Comparison of ENCODE assay signal across 1 cellular context in the genomic region with DNA sequence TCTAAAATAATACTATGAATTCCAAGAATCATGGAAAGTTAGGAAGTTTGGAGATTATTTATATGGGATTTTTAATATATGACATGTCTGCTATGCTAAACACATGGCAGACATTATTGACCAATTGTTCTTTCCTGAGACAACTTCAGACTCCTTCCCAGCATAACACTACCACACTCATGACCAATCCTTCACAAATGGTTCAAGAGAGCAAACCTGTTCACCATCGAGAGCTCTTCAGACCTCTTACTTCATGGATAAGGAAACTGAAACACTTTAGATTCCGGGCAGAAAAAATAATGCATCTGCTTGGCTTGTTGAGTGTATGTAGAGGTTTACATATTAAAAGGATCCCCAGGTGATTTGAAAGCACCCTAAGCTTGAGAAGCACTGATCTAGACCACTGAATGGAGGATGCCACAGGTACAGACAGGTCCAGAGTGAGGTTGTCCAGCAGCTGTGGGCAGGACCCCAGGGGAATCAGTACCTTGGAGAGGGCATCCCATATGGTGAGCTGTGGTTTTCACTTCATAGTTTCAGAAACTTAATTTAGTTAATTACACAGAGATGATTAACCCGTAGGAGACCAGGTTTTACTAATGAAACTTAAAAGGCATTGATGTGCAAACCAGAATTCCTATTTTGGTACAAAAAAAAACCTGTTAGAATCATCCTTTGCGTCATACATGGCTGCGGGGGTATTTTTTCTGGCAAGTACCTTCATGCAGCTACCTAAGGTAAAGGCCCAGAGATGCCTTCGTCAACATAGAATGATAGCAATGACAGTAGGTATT.
TF ChIP-seq lines count a peak whose summit lies in the region.

No MANE protein-coding gene starts in this region.

TF ChIP-seq in GM12878, 131 proteins besides CTCF, POLR2A, EP300 and RAD21 (continued from another document and continues in another):
- no peak for TF ChIP-seq E4F1 (IDR thresholded peaks at IDR 0.05; ENCODE audit: borderline replicate concordance, partially characterized antibody)
- TF ChIP-seq NFYA (IDR thresholded peaks at IDR 0.05; ENCODE audit: borderline replicate concordance, low read depth, low read length) = no peak
- TF ChIP-seq ESRRA (IDR thresholded peaks at IDR 0.05; ENCODE audit: low read length) = no peak
- peak; percentile 19; the same call in 1 of the 2 replicates for TF ChIP-seq ZNF207 (IDR thresholded peaks at IDR 0.05; ENCODE audit: borderline replicate concordance)
- no peak for TF ChIP-seq HDAC6 (IDR thresholded peaks at IDR 0.05; ENCODE audit: unreplicated experiment)
- TF ChIP-seq IRF5 (IDR thresholded peaks at IDR 0.05; ENCODE audit: borderline replicate concordance) = no peak
- TF ChIP-seq REST (IDR thresholded peaks at IDR 0.05; ENCODE audit: low read depth, low read length) = peak; percentile 97
- peak; percentile 69 for TF ChIP-seq RAD51 (IDR thresholded peaks at IDR 0.05)
- no peak for TF ChIP-seq EGR1 (IDR thresholded peaks at IDR 0.05; ENCODE audit: borderline replicate concordance in 1 of 2, low read depth in 2 of 2, low read length in 2 of 2)
- TF ChIP-seq CREB1 (IDR thresholded peaks at IDR 0.05; ENCODE audit: low read depth) = peak; percentile 90
- peak; percentile 92 for TF ChIP-seq BMI1 (IDR thresholded peaks at IDR 0.05; ENCODE audit: borderline replicate concordance)
- TF ChIP-seq, protein P1, sequence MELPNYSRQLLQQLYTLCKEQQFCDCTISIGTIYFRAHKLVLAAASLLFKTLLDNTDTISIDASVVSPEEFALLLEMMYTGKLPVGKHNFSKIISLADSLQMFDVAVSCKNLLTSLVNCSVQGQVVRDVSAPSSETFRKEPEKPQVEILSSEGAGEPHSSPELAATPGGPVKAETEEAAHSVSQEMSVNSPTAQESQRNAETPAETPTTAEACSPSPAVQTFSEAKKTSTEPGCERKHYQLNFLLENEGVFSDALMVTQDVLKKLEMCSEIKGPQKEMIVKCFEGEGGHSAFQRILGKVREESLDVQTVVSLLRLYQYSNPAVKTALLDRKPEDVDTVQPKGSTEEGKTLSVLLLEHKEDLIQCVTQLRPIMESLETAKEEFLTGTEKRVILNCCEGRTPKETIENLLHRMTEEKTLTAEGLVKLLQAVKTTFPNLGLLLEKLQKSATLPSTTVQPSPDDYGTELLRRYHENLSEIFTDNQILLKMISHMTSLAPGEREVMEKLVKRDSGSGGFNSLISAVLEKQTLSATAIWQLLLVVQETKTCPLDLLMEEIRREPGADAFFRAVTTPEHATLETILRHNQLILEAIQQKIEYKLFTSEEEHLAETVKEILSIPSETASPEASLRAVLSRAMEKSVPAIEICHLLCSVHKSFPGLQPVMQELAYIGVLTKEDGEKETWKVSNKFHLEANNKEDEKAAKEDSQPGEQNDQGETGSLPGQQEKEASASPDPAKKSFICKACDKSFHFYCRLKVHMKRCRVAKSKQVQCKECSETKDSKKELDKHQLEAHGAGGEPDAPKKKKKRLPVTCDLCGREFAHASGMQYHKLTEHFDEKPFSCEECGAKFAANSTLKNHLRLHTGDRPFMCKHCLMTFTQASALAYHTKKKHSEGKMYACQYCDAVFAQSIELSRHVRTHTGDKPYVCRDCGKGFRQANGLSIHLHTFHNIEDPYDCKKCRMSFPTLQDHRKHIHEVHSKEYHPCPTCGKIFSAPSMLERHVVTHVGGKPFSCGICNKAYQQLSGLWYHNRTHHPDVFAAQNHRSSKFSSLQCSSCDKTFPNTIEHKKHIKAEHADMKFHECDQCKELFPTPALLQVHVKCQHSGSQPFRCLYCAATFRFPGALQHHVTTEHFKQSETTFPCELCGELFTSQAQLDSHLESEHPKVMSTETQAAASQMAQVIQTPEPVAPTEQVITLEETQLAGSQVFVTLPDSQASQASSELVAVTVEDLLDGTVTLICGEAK (IDR thresholded peaks at IDR 0.05; ENCODE audit: borderline replicate concordance) = peak; percentile 49; the same call in 1 of the 2 replicates
- TF ChIP-seq PAX5 (IDR thresholded peaks at IDR 0.05; ENCODE audit: borderline replicate concordance, low read depth, low read length) = peak; percentile 74
- TF ChIP-seq FOS (IDR thresholded peaks at IDR 0.05; ENCODE audit: borderline replicate concordance, extremely low read depth, insufficient read length) = no peak
- TF ChIP-seq, protein P2, sequence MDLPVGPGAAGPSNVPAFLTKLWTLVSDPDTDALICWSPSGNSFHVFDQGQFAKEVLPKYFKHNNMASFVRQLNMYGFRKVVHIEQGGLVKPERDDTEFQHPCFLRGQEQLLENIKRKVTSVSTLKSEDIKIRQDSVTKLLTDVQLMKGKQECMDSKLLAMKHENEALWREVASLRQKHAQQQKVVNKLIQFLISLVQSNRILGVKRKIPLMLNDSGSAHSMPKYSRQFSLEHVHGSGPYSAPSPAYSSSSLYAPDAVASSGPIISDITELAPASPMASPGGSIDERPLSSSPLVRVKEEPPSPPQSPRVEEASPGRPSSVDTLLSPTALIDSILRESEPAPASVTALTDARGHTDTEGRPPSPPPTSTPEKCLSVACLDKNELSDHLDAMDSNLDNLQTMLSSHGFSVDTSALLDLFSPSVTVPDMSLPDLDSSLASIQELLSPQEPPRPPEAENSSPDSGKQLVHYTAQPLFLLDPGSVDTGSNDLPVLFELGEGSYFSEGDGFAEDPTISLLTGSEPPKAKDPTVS (IDR thresholded peaks at IDR 0.05; ENCODE audit: low read depth, low read length) = 0 out of 2 replicates have a peak, but pooled peaks have one; percentile 47
- peak; percentile 96 for TF ChIP-seq KLF5 (IDR thresholded peaks at IDR 0.05; ENCODE audit: partially characterized antibody)
- TF ChIP-seq, protein P3, sequence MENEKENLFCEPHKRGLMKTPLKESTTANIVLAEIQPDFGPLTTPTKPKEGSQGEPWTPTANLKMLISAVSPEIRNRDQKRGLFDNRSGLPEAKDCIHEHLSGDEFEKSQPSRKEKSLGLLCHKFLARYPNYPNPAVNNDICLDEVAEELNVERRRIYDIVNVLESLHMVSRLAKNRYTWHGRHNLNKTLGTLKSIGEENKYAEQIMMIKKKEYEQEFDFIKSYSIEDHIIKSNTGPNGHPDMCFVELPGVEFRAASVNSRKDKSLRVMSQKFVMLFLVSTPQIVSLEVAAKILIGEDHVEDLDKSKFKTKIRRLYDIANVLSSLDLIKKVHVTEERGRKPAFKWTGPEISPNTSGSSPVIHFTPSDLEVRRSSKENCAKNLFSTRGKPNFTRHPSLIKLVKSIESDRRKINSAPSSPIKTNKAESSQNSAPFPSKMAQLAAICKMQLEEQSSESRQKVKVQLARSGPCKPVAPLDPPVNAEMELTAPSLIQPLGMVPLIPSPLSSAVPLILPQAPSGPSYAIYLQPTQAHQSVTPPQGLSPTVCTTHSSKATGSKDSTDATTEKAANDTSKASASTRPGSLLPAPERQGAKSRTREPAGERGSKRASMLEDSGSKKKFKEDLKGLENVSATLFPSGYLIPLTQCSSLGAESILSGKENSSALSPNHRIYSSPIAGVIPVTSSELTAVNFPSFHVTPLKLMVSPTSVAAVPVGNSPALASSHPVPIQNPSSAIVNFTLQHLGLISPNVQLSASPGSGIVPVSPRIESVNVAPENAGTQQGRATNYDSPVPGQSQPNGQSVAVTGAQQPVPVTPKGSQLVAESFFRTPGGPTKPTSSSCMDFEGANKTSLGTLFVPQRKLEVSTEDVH (IDR thresholded peaks at IDR 0.05; ENCODE audit: low read depth, partially characterized antibody) = peak; percentile 89
- TF ChIP-seq ZBTB4 (CRISPR knock-in tag; IDR thresholded peaks at IDR 0.05) = no peak
- TF ChIP-seq, protein P4, sequence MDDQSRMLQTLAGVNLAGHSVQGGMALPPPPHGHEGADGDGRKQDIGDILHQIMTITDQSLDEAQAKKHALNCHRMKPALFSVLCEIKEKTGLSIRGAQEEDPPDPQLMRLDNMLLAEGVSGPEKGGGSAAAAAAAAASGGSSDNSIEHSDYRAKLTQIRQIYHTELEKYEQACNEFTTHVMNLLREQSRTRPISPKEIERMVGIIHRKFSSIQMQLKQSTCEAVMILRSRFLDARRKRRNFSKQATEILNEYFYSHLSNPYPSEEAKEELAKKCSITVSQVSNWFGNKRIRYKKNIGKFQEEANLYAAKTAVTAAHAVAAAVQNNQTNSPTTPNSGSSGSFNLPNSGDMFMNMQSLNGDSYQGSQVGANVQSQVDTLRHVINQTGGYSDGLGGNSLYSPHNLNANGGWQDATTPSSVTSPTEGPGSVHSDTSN (IDR thresholded peaks at IDR 0.05; ENCODE audit: insufficient replicate concordance, low read depth, low read length) = no peak
- TF ChIP-seq ZNF274 (IDR thresholded peaks at IDR 0.05; ENCODE audit: insufficient read depth, insufficient read length) = no peak
- TF ChIP-seq KDM1A (IDR thresholded peaks at IDR 0.05; ENCODE audit: borderline replicate concordance) = no peak
- peak; percentile 88; the same call in 1 of the 2 replicates for TF ChIP-seq STAT3 (IDR thresholded peaks at IDR 0.05; ENCODE audit: low read depth, low read length)
- peak; percentile 96 for TF ChIP-seq TCF12 (IDR thresholded peaks at IDR 0.05; ENCODE audit: low read depth, low read length)
- no peak for TF ChIP-seq SREBF1 (IDR thresholded peaks at IDR 0.05; ENCODE audit: low read length)
- no peak for TF ChIP-seq BCL3 (IDR thresholded peaks at IDR 0.05; ENCODE audit: borderline replicate concordance, insufficient read depth, low read depth, low read length, poor library complexity, severe bottlenecking)
- TF ChIP-seq SMAD1 (IDR thresholded peaks at IDR 0.05; ENCODE audit: low read depth, partially characterized antibody) = peak; percentile 91
